Comparison of ENCODE assay signal across 22 cellular contexts in genomic region chr6:13390658-13391057, GRCh38.
DNase-seq lines count a peak whose midpoint lies in the region; ATAC-seq and TF ChIP-seq lines count a peak whose summit lies in the region.
"Had no signal": no experiment of that assay in that cellular context is flagged by ENCODE, and none has a peak within 500 bp of the region (broad histone marks: within the 10 kb centered on the region; RNA-seq: fewer than 3 reads in every experiment).

No MANE protein-coding gene starts in this region.

- H3K9me2 ChIP-seq in OCI-LY7 (ENCODE audit: insufficient read depth, low read length), result no peaks in the 10 kb centered on the region
- H3K9me2 ChIP-seq: SK-N-SH had no signal

- H3K27me3 Mint-ChIP-seq in activated naive CD4-positive, alpha-beta T cell treated with anti-CD3 and anti-CD28 coated beads, Interleukin-2, amount 50 U/mL, for 24 hours, result no peaks in the 10 kb centered on the region
- H3K27me3 Mint-ChIP-seq: activated CD4-positive, alpha-beta T cell treated with anti-CD3 and anti-CD28 coated beads, Interleukin-2, amount 10 ng/mL, durations not matched to agents 7 days and 5 days had no signal

- H3K27ac ChIP-seq in OCI-LY7 (ENCODE audit: low read depth, low read length, poor library complexity, severe bottlenecking), result no peak overlapping the region
- H3K27ac ChIP-seq: C4-2B, coronary artery had no signal

- H3K4me2 ChIP-seq in OCI-LY7 (ENCODE audit: low read length), result no peak overlapping the region
- H3K4me2 ChIP-seq: SK-N-SH had no signal

- intact Hi-C loops in OCI-LY7 (cut with micrococcal nuclease; ENCODE audit: unreplicated experiment), result no loop called here

- no peak overlapping the region for H2AFZ ChIP-seq in OCI-LY7 (ENCODE audit: low read length)

- H3K36me3 ChIP-seq in OCI-LY7 (ENCODE audit: insufficient read depth, low read length), result no peaks in the 10 kb centered on the region; the same call in 1 of the 2 replicates

- H3K9me3 ChIP-seq in OCI-LY7 (ENCODE audit: low read length), result no peaks in the 10 kb centered on the region
- H3K9me3 ChIP-seq: SK-N-SH had no signal

- no peak overlapping the region for H3K4me3 ChIP-seq in OCI-LY7 (ENCODE audit: low read depth, low read length, poor library complexity, severe bottlenecking)
- H3K4me3 ChIP-seq in fibroblast of villous mesenchyme (ENCODE audit: low read depth, low read length), result no peak overlapping the region
- H3K4me3 ChIP-seq: coronary artery, lung had no signal

- peak overlapping the region; percentile 30 for H3K4me3 Mint-ChIP-seq in activated naive CD4-positive, alpha-beta T cell treated with anti-CD3 and anti-CD28 coated beads, Interleukin-2, amount 50 U/mL, for 24 hours
- H3K4me3 Mint-ChIP-seq: activated CD4-positive, alpha-beta T cell treated with anti-CD3 and anti-CD28 coated beads, Interleukin-2, amount 10 ng/mL, durations not matched to agents 7 days and 5 days had no signal

- TF ChIP-seq CTCF in OCI-LY7 (conservative IDR thresholded peaks at IDR 0.05; ENCODE audit: low read length), result no peak
- no peak for TF ChIP-seq CTCF in fibroblast of villous mesenchyme (IDR thresholded peaks at IDR 0.05; ENCODE audit: insufficient read depth, low read depth, low read length)

- no TSS peak for BruUV-seq in OCI-LY7 (replicated peaks; lab: Mats Ljungman, UMichigan)

- no peaks in the 10 kb centered on the region for H4K20me1 ChIP-seq in OCI-LY7 (ENCODE audit: insufficient read depth, low read length)

- no peak for ATAC-seq in HG02870 (IDR thresholded peaks at IDR 0.05; ENCODE audit: unreplicated experiment)

- no peak for DNase-seq in activated naive CD4-positive, alpha-beta T cell (lab: John Stamatoyannopoulos, UW)
- peak; percentile 29 for DNase-seq in OCI-LY7 (ENCODE audit: low spot score)
- DNase-seq in fibroblast of villous mesenchyme (ENCODE audit: low read depth), result peak; percentile 56
- no peak for DNase-seq in activated T-cell treated with anti-CD3 and anti-CD28 coated beads, Interleukin-2, amount 50 U/mL, for 48 hours
- no peak for DNase-seq in SK-N-DZ (ENCODE audit: low spot score)
- DNase-seq in SHP77 treated with DMSO at 0.1 percent for 48 hours (lab: John Stamatoyannopoulos, UW), result no peak
- DNase-seq: activated CD4-positive, alpha-beta T cell treated with anti-CD3 and anti-CD28 coated beads, Interleukin-2, amount 10 ng/mL, durations not matched to agents 7 days and 5 days; activated naive CD4-positive, alpha-beta T cell treated with Interleukin-2 at 50 U/mL for 16 hours; activated T-cell treated with anti-CD3 and anti-CD28 coated beads for 4 hours; anterior cingulate cortex; DMS 273 treated with DMSO at 0.1 percent for 48 hours; H7; NCI-H1092 treated with DMSO at 0.1 percent for 48 hours; NCI-H1930; NCI-H526 treated with DMSO at 0.1 percent for 48 hours; occipital lobe; SK-N-SH had no signal

- no peaks in the 10 kb centered on the region for H3K9me3 Mint-ChIP-seq in activated naive CD4-positive, alpha-beta T cell treated with anti-CD3 and anti-CD28 coated beads, Interleukin-2, amount 50 U/mL, for 24 hours

- POLR2A ChIA-PET in OCI-LY7 (lab: Charles Lee), result interaction anchor here (0.7 to 1.3 kb wide), 2 partner anchors 16 to 34 kb away, joined by 3 to 4 read pairs; no protein-coding TSS in a partner anchor

- H3K79me2 ChIP-seq in OCI-LY7 (ENCODE audit: insufficient read depth, low read depth, low read length), result no peaks in the 10 kb centered on the region

- CTCF ChIA-PET in OCI-LY7 (lab: Charles Lee; ENCODE audit: unreplicated experiment), result no interaction called here

- no peak overlapping the region for H3K27ac Mint-ChIP-seq in activated naive CD4-positive, alpha-beta T cell treated with anti-CD3 and anti-CD28 coated beads, Interleukin-2, amount 50 U/mL, for 24 hours
- H3K27ac Mint-ChIP-seq: activated CD4-positive, alpha-beta T cell treated with anti-CD3 and anti-CD28 coated beads, Interleukin-2, amount 10 ng/mL, durations not matched to agents 7 days and 5 days had no signal

- peaks cover 8% of the 10 kb centered on the region for H3K4me1 Mint-ChIP-seq in activated naive CD4-positive, alpha-beta T cell treated with anti-CD3 and anti-CD28 coated beads, Interleukin-2, amount 50 U/mL, for 24 hours

- H3K36me3 Mint-ChIP-seq in activated naive CD4-positive, alpha-beta T cell treated with anti-CD3 and anti-CD28 coated beads, Interleukin-2, amount 50 U/mL, for 24 hours, result peaks cover 2% of the 10 kb centered on the region

- H3K4me1 ChIP-seq in OCI-LY7 (ENCODE audit: insufficient read depth, low read length, poor library complexity, severe bottlenecking), result peaks cover 31% of the 10 kb centered on the region

Comparison
In these comparisons a context has a peak if more than half of its experiments do, and no peak if none do; other contexts are left out.
1. DNase-seq: peak in OCI-LY7 (single experiment) and fibroblast of villous mesenchyme (single experiment); none in activated naive CD4-positive, alpha-beta T cell (0 of 4), activated T-cell treated with anti-CD3 and anti-CD28 coated beads, Interleukin-2, amount 50 U/mL, for 48 hours (0 of 2), SK-N-DZ (single experiment) and SHP77 treated with DMSO at 0.1 percent for 48 hours (single experiment).